ENCODE assay signal across 35 cellular contexts in genomic region chr4:6001965-6002833, GRCh38. TPM values are rescaled to one million over a fixed set of nuclear protein-coding genes. Genes with fewer than 3 reads are reported as not detected.
"Had no signal": no experiment of that assay in that cellular context is flagged by ENCODE, and none has a peak within 500 bp of the region (broad histone marks: within the 10 kb centered on the region; RNA-seq: fewer than 3 reads in every experiment).

No MANE protein-coding gene starts in this region.

- H3K27me3 Mint-ChIP-seq: effector memory CD8-positive, alpha-beta T cell had no signal

- H3K4me1 Mint-ChIP-seq: immature natural killer cell, mesothelial cell of epicardium, naive B cell had no signal

- DNase-seq: activated CD4-positive, alpha-beta T cell treated with anti-CD3 and anti-CD28 coated beads for 48 hours; activated CD4-positive, alpha-beta T cell treated with anti-CD3 and anti-CD28 coated beads, Interleukin-2, amount 50 U/mL, for 48 hours; activated CD8-positive, alpha-beta memory T cell treated with anti-CD3 and anti-CD28 coated beads for 24 hours; activated effector memory CD4-positive, alpha-beta T cell treated with Interleukin-2 at 50 U/mL for 16 hours; activated naive CD4-positive, alpha-beta T cell treated with Interleukin-2 at 50 U/mL for 16 hours; aorta; body of pancreas; cerebellar nuclear complex; colonic mucosa; effector memory CD8-positive, alpha-beta T cell; hypothalamus; immature natural killer cell; kidney glomerular epithelial cell; mammary epithelial cell; naive B cell; occipital lobe; right cardiac atrium; spleen; stimulated activated CD4-positive, alpha-beta T cell treated with anti-CD3 and anti-CD28 coated beads, Interleukin-2, amount 100 ng/mL, for 48 hours; stimulated activated naive CD4-positive, alpha-beta T cell treated with Interleukin-2 at 50 U/mL for 16 hours; T-cell; testis; transverse colon; uterus had no signal

- H3K4me3 ChIP-seq: body of pancreas, colonic mucosa, dorsolateral prefrontal cortex, gastroesophageal sphincter, heart left ventricle, spleen, testis, transverse colon, uterus had no signal

- H3K27ac Mint-ChIP-seq: activated naive CD8-positive, alpha-beta T cell; effector memory CD8-positive, alpha-beta T cell; immature natural killer cell; mesothelial cell of epicardium; naive B cell; T-cell; T-helper 2 cell treated with Interferon-gamma antibody and Interleukin-4, amounts not matched to agents 5 μg/mL and 100 μg/mL, for 36 hours had no signal

- H3K4me3 Mint-ChIP-seq: activated naive CD8-positive, alpha-beta T cell; effector memory CD8-positive, alpha-beta T cell; immature natural killer cell; mesothelial cell of epicardium; naive B cell; neural crest cell; T-cell; T-helper 2 cell treated with Interferon-gamma antibody and Interleukin-4, amounts not matched to agents 5 μg/mL and 100 μg/mL, for 36 hours had no signal

- H3K9me3 ChIP-seq: body of pancreas, colonic mucosa, gastroesophageal sphincter, heart left ventricle, spleen, testis, transverse colon, uterus had no signal

- H3K36me3 ChIP-seq: colonic mucosa, gastroesophageal sphincter, heart left ventricle, spleen, transverse colon, uterus had no signal

- H3K4me1 ChIP-seq: body of pancreas, colonic mucosa, gastroesophageal sphincter, heart left ventricle, spleen, testis, transverse colon, uterus had no signal

- ATAC-seq: body of pancreas; effector memory CD8-positive, alpha-beta T cell; gastroesophageal sphincter; heart left ventricle; left lobe of liver; right cardiac atrium; T-cell had no signal

- H3K9me3 Mint-ChIP-seq: effector memory CD8-positive, alpha-beta T cell; immature natural killer cell; mesothelial cell of epicardium; neural crest cell; T-cell; T-helper 2 cell treated with Interferon-gamma antibody and Interleukin-4, amounts not matched to agents 5 μg/mL and 100 μg/mL, for 36 hours had no signal

- H3K27me3 ChIP-seq: body of pancreas, colonic mucosa, testis, uterus had no signal

- H3K36me3 Mint-ChIP-seq: activated naive CD8-positive, alpha-beta T cell; mesothelial cell of epicardium; T-cell had no signal

- H3K27ac ChIP-seq: body of pancreas, colonic mucosa, dorsolateral prefrontal cortex, gastroesophageal sphincter, heart left ventricle, spleen, testis, transverse colon, uterus had no signal

RNA-seq across cellular contexts. Expression of gene C4orf50, which starts 16.0 kb away (rescaled TPM):
- total RNA-seq: endothelial cell of umbilical vein, fibroblast of lung, fibroblast of villous mesenchyme, left lobe of liver, mammary epithelial cell had no signal
- polyA plus RNA-seq: aorta, endothelial cell of umbilical vein, fibroblast of lung, heart left ventricle, mammary epithelial cell had no signal
